In the genomic region with DNA sequence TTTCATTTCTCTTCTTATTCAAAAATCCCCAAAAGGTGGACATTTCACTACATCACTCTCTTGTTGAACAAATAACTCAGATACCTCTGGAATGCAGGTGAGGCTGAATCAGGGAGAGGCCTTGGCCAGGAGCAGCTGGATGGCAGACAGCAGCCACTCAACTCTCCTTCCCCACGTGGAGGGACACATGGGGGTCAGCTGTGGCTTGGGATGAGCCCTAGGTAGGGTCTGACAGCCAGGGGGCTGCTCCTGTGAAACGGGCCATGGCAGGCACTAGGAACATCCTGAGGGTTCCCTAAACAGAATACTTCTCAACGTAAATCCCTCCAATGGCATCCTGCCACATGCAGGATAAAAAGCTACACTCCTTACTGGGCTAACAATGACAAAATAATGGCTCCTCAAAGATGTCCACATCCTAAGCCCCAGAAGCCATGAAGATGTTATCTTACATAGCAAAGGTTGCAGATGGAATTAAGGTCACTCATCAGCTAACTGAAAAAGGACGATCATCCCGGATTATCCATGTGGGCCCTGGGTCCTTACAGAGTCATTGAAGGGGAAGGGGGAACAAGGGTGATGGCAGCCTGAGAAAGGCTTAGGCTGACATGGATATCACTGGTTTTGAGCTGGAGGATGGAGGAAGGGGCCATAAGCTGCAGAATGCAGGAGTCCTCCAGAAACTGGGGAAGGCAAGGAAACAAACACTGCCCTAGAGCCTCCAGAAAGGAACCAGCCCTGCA, we compare ENCODE assay signal across 22 cellular contexts. TPM values are rescaled to one million over a fixed set of nuclear protein-coding genes. Genes with fewer than 3 reads are reported as not detected.
A peak's percentile ranks its signal among the peaks of the same experiment; 100 is the strongest.
DNase-seq lines count a peak whose midpoint lies in the region; ATAC-seq and TF ChIP-seq lines count a peak whose summit lies in the region.
"Had no signal": no experiment of that assay in that cellular context is flagged by ENCODE, and none has a peak within 500 bp of the region (broad histone marks: within the 10 kb centered on the region; RNA-seq: fewer than 3 reads in every experiment).

No MANE protein-coding gene starts in this region.

- peak; percentile 83 for DNase-seq in NCI-H82 (lab: John Stamatoyannopoulos, UW)
- peak; percentile 86 for DNase-seq in WERI-Rb-1
- DNase-seq in endodermal cell = no peak
- peak; percentile 59 for DNase-seq in osteocyte (ENCODE audit: extremely low spot score, unreplicated experiment)
- no peak for DNase-seq in colonic mucosa
- DNase-seq: 8988T; ACHN; AML-193; C1 segment of cervical spinal cord; Calu3; CD4-positive, alpha-beta memory T cell; COR-L47; DMS53; DMS79 treated with DMSO at 0.1 percent for 48 hours; GF-D8; GOT3; HFFc6 had no signal

- H3K9me3 ChIP-seq in WERI-Rb-1 (ENCODE audit: severe bottlenecking) = no peaks in the 10 kb centered on the region
- peaks cover 8% of the 10 kb centered on the region for H3K9me3 ChIP-seq in endodermal cell (ENCODE audit: control insufficient read depth, low read length)
- no peaks in the 10 kb centered on the region for H3K9me3 ChIP-seq in colonic mucosa
- H3K9me3 ChIP-seq: A549, HAP-1 had no signal

- H3K27me3 ChIP-seq in WERI-Rb-1 (ENCODE audit: insufficient read depth, low read depth, severe bottlenecking) (no peaks in the 10 kb centered on the region), endodermal cell (ENCODE audit: control insufficient read depth, insufficient read depth, low read length, poor library complexity, severe bottlenecking) (no peaks in the 10 kb centered on the region), colonic mucosa (no peaks in the 10 kb centered on the region)

- H3K27me3 Mint-ChIP-seq in endodermal cell (ENCODE audit: insufficient read depth) = no peaks in the 10 kb centered on the region
- H3K27me3 Mint-ChIP-seq in osteocyte (ENCODE audit: unreplicated experiment) = peaks cover 49% of the 10 kb centered on the region

- H3K9ac ChIP-seq in endodermal cell (ENCODE audit: extremely low read depth, low read length, poor library complexity, severe bottlenecking) (no peak overlapping the region), colonic mucosa (ENCODE audit: low read depth in 2 of 2, low read length in 2 of 2) (no peak overlapping the region)

- no peak overlapping the region for H3K4me3 Mint-ChIP-seq in endodermal cell
- no peak overlapping the region for H3K4me3 Mint-ChIP-seq in osteocyte (ENCODE audit: unreplicated experiment)
- H3K4me3 Mint-ChIP-seq: CD4-positive, alpha-beta memory T cell; HFFc6 had no signal

- intact Hi-C loops in colonic mucosa (cut with DNase I) = no loop called here

- WGBS in endodermal cell (ENCODE audit: insufficient coverage in 1 of 2, insufficient read length in 1 of 2), 2 experiments = 90 to 96% methylated on average over 3 to 5 of the region's 5 CpGs

- H3K4me3 ChIP-seq in WERI-Rb-1 (ENCODE audit: low read depth, low read length) (no peak overlapping the region), endodermal cell (ENCODE audit: low read length) (peak overlapping the region; percentile 41), colonic mucosa (no peak overlapping the region)
- H3K4me3 ChIP-seq: A549, HAP-1 had no signal

- H3K36me3 Mint-ChIP-seq in endodermal cell (ENCODE audit: low read depth) (no peaks in the 10 kb centered on the region), osteocyte (ENCODE audit: unreplicated experiment) (no peaks in the 10 kb centered on the region)
- H3K36me3 Mint-ChIP-seq: CD4-positive, alpha-beta memory T cell had no signal

- ATAC-seq in GM21381 (IDR thresholded peaks at IDR 0.05; ENCODE audit: unreplicated experiment) (no peak), HG02588 (IDR thresholded peaks at IDR 0.05; ENCODE audit: unreplicated experiment) (no peak)
- ATAC-seq: A549 had no signal

- peaks cover 14% of the 10 kb centered on the region for H3K4me1 ChIP-seq in endodermal cell (ENCODE audit: control insufficient read depth, insufficient read depth, low read length)
- no peaks in the 10 kb centered on the region for H3K4me1 ChIP-seq in colonic mucosa
- H3K4me1 ChIP-seq: HAP-1 had no signal

- H3K27ac ChIP-seq in WERI-Rb-1 = peak overlapping the region; percentile 75
- no peak overlapping the region for H3K27ac ChIP-seq in endodermal cell (ENCODE audit: low read depth, low read length)
- no peak overlapping the region for H3K27ac ChIP-seq in colonic mucosa
- H3K27ac ChIP-seq: A549 had no signal

- no peak overlapping the region for H3K27ac Mint-ChIP-seq in endodermal cell
- no peak overlapping the region for H3K27ac Mint-ChIP-seq in osteocyte (ENCODE audit: unreplicated experiment)
- H3K27ac Mint-ChIP-seq: CD4-positive, alpha-beta memory T cell; HFFc6 had no signal

- peaks cover 39% of the 10 kb centered on the region for H3K4me1 Mint-ChIP-seq in endodermal cell
- no peaks in the 10 kb centered on the region for H3K4me1 Mint-ChIP-seq in osteocyte (ENCODE audit: unreplicated experiment)
- H3K4me1 Mint-ChIP-seq: CD4-positive, alpha-beta memory T cell had no signal

- H3K36me3 ChIP-seq in WERI-Rb-1 = no peaks in the 10 kb centered on the region
- H3K36me3 ChIP-seq in endodermal cell (ENCODE audit: control insufficient read depth, insufficient read depth, low read length) = no peaks in the 10 kb centered on the region
- H3K36me3 ChIP-seq in colonic mucosa = no peaks in the 10 kb centered on the region
- H3K36me3 ChIP-seq: HAP-1 had no signal

- H3K9me3 Mint-ChIP-seq in endodermal cell (peaks cover 10% of the 10 kb centered on the region), osteocyte (ENCODE audit: unreplicated experiment) (no peaks in the 10 kb centered on the region)
- H3K9me3 Mint-ChIP-seq: CD4-positive, alpha-beta memory T cell; HFFc6 had no signal

- TF ChIP-seq CTCF in WERI-Rb-1 (IDR thresholded peaks at IDR 0.05; ENCODE audit: low read depth, low read length) = no peak
- no peak for TF ChIP-seq CTCF in endodermal cell (conservative IDR thresholded peaks at IDR 0.05)
- TF ChIP-seq CTCF in osteocyte (IDR thresholded peaks at IDR 0.05) = no peak
- TF ChIP-seq CTCF in colonic mucosa (IDR thresholded peaks at IDR 0.05) = no peak

RNA-seq across cellular contexts. Expression of gene S1PR3, which starts 31.4 kb away (rescaled TPM):
- total RNA-seq in endodermal cell = 10 to 100 TPM; 53.6 to 95.2 TPM
- 21.5 TPM for polyA plus RNA-seq in endodermal cell (2013, experiment 1 of 2)
- 27.6 TPM for polyA plus RNA-seq in endodermal cell (2013, experiment 2 of 2)
- 1.6 and 2.1 TPM in 2 replicates for total RNA-seq in osteocyte
- total RNA-seq in colonic mucosa = 1 to 10 TPM in 1 of 2 donors, under 1 TPM in 1; 0.67 to 3.2 TPM
- total RNA-seq: CD4-positive, alpha-beta memory T cell; G401 had no signal
- polyA plus RNA-seq: CD4-positive, alpha-beta memory T cell had no signal

Comparison
In these comparisons a context has a peak if more than half of its experiments do, and no peak if none do; other contexts are left out.
1. DNase-seq: peak in NCI-H82 (single experiment), WERI-Rb-1 (single experiment) and osteocyte (single experiment); none in endodermal cell (single experiment) and colonic mucosa (single experiment).
2. RNA of gene S1PR3, which starts 31.4 kb away (total RNA-seq): 53.6 to 95.2 TPM in endodermal cell; 0.67 to 3.2 TPM in colonic mucosa and 1.6 to 2.1 TPM in osteocyte; every median in the first group is over 10 times any median in the second.